In the genomic region with DNA sequence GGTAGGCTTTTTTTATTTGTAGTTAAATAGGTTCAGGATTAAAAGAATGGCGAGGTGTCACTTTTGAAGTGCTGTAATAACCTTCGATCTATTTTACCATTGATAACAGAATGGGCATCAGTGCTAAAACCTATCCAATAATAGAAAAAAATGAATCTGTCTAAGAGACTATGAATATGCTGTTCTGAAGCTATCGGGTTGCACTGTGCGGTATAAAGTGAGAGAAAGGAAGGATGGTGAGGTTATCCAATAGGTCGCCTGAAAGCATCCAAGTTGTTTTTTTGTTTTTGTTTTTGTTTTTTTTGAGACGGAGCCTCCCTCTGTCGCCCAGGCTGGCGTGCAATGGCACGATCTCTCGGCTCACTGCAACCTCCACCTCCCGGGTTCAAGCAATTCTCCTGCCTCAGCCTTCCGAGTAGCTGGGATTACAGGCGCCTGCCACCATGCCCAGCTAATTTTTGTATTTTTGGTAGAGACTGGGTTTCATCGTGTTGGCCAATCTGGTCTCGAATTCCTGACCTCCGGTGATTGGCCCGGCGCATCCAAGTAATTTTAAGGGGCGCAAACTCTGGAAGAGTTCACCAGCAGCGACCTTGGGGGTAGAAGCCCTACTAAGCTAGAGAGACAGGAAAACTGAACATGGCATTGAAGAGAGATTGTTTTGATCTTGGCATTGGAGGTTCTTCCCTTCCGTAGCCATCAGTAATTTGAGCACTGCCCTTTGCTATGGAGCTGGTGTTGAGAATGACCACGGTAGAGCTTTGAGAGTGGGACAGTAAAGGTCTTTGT, we compare ENCODE assay signal across 8 cellular contexts. TPM values are rescaled to one million over a fixed set of nuclear protein-coding genes. Genes with fewer than 3 reads are reported as not detected.
DNase-seq lines count a peak whose midpoint lies in the region; ATAC-seq and TF ChIP-seq lines count a peak whose summit lies in the region.

No MANE protein-coding gene starts in this region.

- 1 to 2% (median 1%) methylated on average over 22 of the region's 22 CpGs for WGBS in psoas muscle, 3 donors

- peaks cover 2% of the 10 kb centered on the region for H3K27me3 Mint-ChIP-seq in activated CD4-positive, alpha-beta T cell treated with anti-CD3 and anti-CD28 coated beads for 36 hours
- peaks cover 2% of the 10 kb centered on the region for H3K27me3 Mint-ChIP-seq in activated naive CD8-positive, alpha-beta T cell treated with anti-CD3 and anti-CD28 coated beads, Interleukin-2, amount 10 ng/mL, durations not matched to agents 7 days and 5 days

- H3K36me3 ChIP-seq in right atrium auricular region = no peaks in the 10 kb centered on the region
- H3K36me3 ChIP-seq in psoas muscle (ENCODE audit: insufficient read depth in 1 of 2, low read depth in 1 of 2) = no peaks in the 10 kb centered on the region

- peaks cover 30% of the 10 kb centered on the region for H3K4me1 Mint-ChIP-seq in activated CD4-positive, alpha-beta T cell treated with anti-CD3 and anti-CD28 coated beads for 36 hours
- peaks cover 33% of the 10 kb centered on the region for H3K4me1 Mint-ChIP-seq in activated naive CD8-positive, alpha-beta T cell treated with anti-CD3 and anti-CD28 coated beads, Interleukin-2, amount 10 ng/mL, durations not matched to agents 7 days and 5 days

- no peaks in the 10 kb centered on the region for H3K9me3 Mint-ChIP-seq in activated CD4-positive, alpha-beta T cell treated with anti-CD3 and anti-CD28 coated beads for 36 hours (ENCODE audit: low read depth)
- no peaks in the 10 kb centered on the region for H3K9me3 Mint-ChIP-seq in activated naive CD8-positive, alpha-beta T cell treated with anti-CD3 and anti-CD28 coated beads, Interleukin-2, amount 10 ng/mL, durations not matched to agents 7 days and 5 days

- intact Hi-C loops in activated CD4-positive, alpha-beta T cell treated with anti-CD3 and anti-CD28 coated beads for 36 hours (cut with DNase I, micrococcal nuclease) = loop anchor here (1.0 to 10.0 kb wide), 8 partner anchors 9 to 1241 kb away; a partner anchor contains a TSS
- intact Hi-C loops in psoas muscle (cut with DNase I) = no loop called here

- no peak for TF ChIP-seq CTCF in right atrium auricular region (IDR thresholded peaks at IDR 0.05)
- TF ChIP-seq CTCF in psoas muscle (IDR thresholded peaks at IDR 0.05) = no peak
- TF ChIP-seq CTCF in GM20000 (IDR thresholded peaks at IDR 0.05; ENCODE audit: extremely low read depth, missing control alignments) = no peak

- H3K4me3 ChIP-seq in right atrium auricular region (peak overlapping the region; percentile 59), psoas muscle (peak overlapping the region; percentile 70)

- H3K9me3 ChIP-seq in right atrium auricular region (no peaks in the 10 kb centered on the region), psoas muscle (no peaks in the 10 kb centered on the region)

- H3K36me3 Mint-ChIP-seq in activated CD4-positive, alpha-beta T cell treated with anti-CD3 and anti-CD28 coated beads for 36 hours (ENCODE audit: low read depth) = peaks cover 7% of the 10 kb centered on the region
- H3K36me3 Mint-ChIP-seq in activated naive CD8-positive, alpha-beta T cell treated with anti-CD3 and anti-CD28 coated beads, Interleukin-2, amount 10 ng/mL, durations not matched to agents 7 days and 5 days = peaks cover 4% of the 10 kb centered on the region

- H3K27ac Mint-ChIP-seq in activated CD4-positive, alpha-beta T cell treated with anti-CD3 and anti-CD28 coated beads for 36 hours = peak overlapping the region; percentile 99
- peak overlapping the region; percentile 98 for H3K27ac Mint-ChIP-seq in activated naive CD8-positive, alpha-beta T cell treated with anti-CD3 and anti-CD28 coated beads, Interleukin-2, amount 10 ng/mL, durations not matched to agents 7 days and 5 days

- peak; percentile 10 for ATAC-seq in activated CD4-positive, alpha-beta T cell treated with anti-CD3 and anti-CD28 coated beads for 36 hours
- ATAC-seq in HG03066 (IDR thresholded peaks at IDR 0.05; ENCODE audit: low read depth, unreplicated experiment) = peak; percentile 11
- peak; percentile 30 for ATAC-seq in activated naive CD8-positive, alpha-beta T cell treated with anti-CD3 and anti-CD28 coated beads, Interleukin-2, amount 10 ng/mL, durations not matched to agents 7 days and 5 days (ENCODE audit: low read depth)
- peak; percentile 10 to 51 (median 30) for ATAC-seq in psoas muscle

- H3K4me1 ChIP-seq in right atrium auricular region (peaks cover 0 to 12% of the 10 kb centered on the region in 2 donors), psoas muscle (peaks cover 16% of the 10 kb centered on the region)

- peak; percentile 63 for DNase-seq in activated CD4-positive, alpha-beta T cell treated with anti-CD3 and anti-CD28 coated beads for 36 hours
- DNase-seq in activated CD4-positive, alpha-beta T cell treated with anti-CD3 and anti-CD28 coated beads for 1 hour = no peak
- DNase-seq in NCI-H524 treated with DMSO at 0.1 percent for 48 hours (lab: John Stamatoyannopoulos, UW) = peak; percentile 14
- DNase-seq in activated naive CD8-positive, alpha-beta T cell treated with anti-CD3 and anti-CD28 coated beads, Interleukin-2, amount 10 ng/mL, durations not matched to agents 7 days and 5 days = peak; percentile 55
- no peak for DNase-seq in right atrium auricular region (ENCODE audit: low spot score)
- DNase-seq in psoas muscle = no peak
- no peak for DNase-seq in GM20000 (ENCODE audit: low spot score)

- POLR2A ChIA-PET in activated CD4-positive, alpha-beta T cell treated with anti-CD3 and anti-CD28 coated beads for 36 hours (lab: Charles Lee) = interaction anchor here (0.6 to 3.1 kb wide), 3 partner anchors 8 to 103 kb away, joined by 3 to 63 read pairs (median 4); a partner anchor contains a TSS
- POLR2A ChIA-PET in activated naive CD8-positive, alpha-beta T cell treated with anti-CD3 and anti-CD28 coated beads, Interleukin-2, amount 10 ng/mL, durations not matched to agents 7 days and 5 days (lab: Charles Lee) = interaction anchor here (0.9 to 4.1 kb wide), 13 partner anchors 10 to 299 kb away, joined by 3 to 146 read pairs (median 6); a partner anchor contains a TSS

- H3K27ac ChIP-seq in right atrium auricular region (peak overlapping the region; percentile 87 to 92), psoas muscle (peak overlapping the region; percentile 78)

- CTCF ChIA-PET in activated CD4-positive, alpha-beta T cell treated with anti-CD3 and anti-CD28 coated beads for 36 hours (lab: Charles Lee) = interaction anchor here (0.6 to 18.6 kb wide), 15 partner anchors 10 to 300 kb away, joined by 3 to 910 read pairs (median 7); a partner anchor contains a TSS

- no peaks in the 10 kb centered on the region for H3K27me3 ChIP-seq in right atrium auricular region
- no peaks in the 10 kb centered on the region for H3K27me3 ChIP-seq in psoas muscle (ENCODE audit: insufficient read depth in 3 of 3, low read length in 2 of 3)

- H3K4me3 Mint-ChIP-seq in activated CD4-positive, alpha-beta T cell treated with anti-CD3 and anti-CD28 coated beads for 36 hours = peak overlapping the region; percentile 89
- H3K4me3 Mint-ChIP-seq in activated naive CD8-positive, alpha-beta T cell treated with anti-CD3 and anti-CD28 coated beads, Interleukin-2, amount 10 ng/mL, durations not matched to agents 7 days and 5 days = peak overlapping the region; percentile 89

RNA-seq across cellular contexts. Expression of a gene that starts 8.7 kb away (rescaled TPM):
- 10 to 100 TPM; 89.1 to 94.6 TPM for total RNA-seq in activated CD4-positive, alpha-beta T cell treated with anti-CD3 and anti-CD28 coated beads for 36 hours
- total RNA-seq in activated naive CD8-positive, alpha-beta T cell treated with anti-CD3 and anti-CD28 coated beads, Interleukin-2, amount 10 ng/mL, durations not matched to agents 7 days and 5 days = 100 to 1,000 TPM; 118 to 143 TPM
- total RNA-seq in right atrium auricular region (10 to 100 TPM; 18.1 to 18.3 TPM), psoas muscle (10 to 100 TPM; 33.4 to 67.0 (median 41.1) TPM)
- 1 to 10 TPM; 5.0 to 8.3 (median 6.5) TPM for polyA plus RNA-seq in psoas muscle

RNA-seq across cellular contexts. Expression of a gene that starts 12.9 kb away (rescaled TPM):
- total RNA-seq in activated CD4-positive, alpha-beta T cell treated with anti-CD3 and anti-CD28 coated beads for 36 hours = 10 to 100 TPM; 38.2 to 44.0 TPM
- total RNA-seq in activated naive CD8-positive, alpha-beta T cell treated with anti-CD3 and anti-CD28 coated beads, Interleukin-2, amount 10 ng/mL, durations not matched to agents 7 days and 5 days = 10 to 100 TPM; 37.1 to 41.8 TPM
- total RNA-seq in right atrium auricular region = 10 to 100 TPM; 13.1 to 19.4 TPM
- 10 to 100 TPM in 3 of 4 donors, 1 to 10 TPM in 1; 8.2 to 20.9 (median 13.9) TPM for total RNA-seq in psoas muscle
- polyA plus RNA-seq in psoas muscle = 1 to 10 TPM; 1.9 to 3.9 (median 1.9) TPM

Comparison
In these comparisons a context has a peak if more than half of its experiments do, and no peak if none do; other contexts are left out.
1. DNase-seq: peak in activated CD4-positive, alpha-beta T cell treated with anti-CD3 and anti-CD28 coated beads for 36 hours (single experiment), NCI-H524 treated with DMSO at 0.1 percent for 48 hours (single experiment) and activated naive CD8-positive, alpha-beta T cell treated with anti-CD3 and anti-CD28 coated beads, Interleukin-2, amount 10 ng/mL, durations not matched to agents 7 days and 5 days (single experiment); none in activated CD4-positive, alpha-beta T cell treated with anti-CD3 and anti-CD28 coated beads for 1 hour (single experiment), right atrium auricular region (single experiment), psoas muscle (0 of 2) and GM20000 (single experiment).
2. intact Hi-C loops: an anchor here in activated CD4-positive, alpha-beta T cell treated with anti-CD3 and anti-CD28 coated beads for 36 hours (1.0 to 10.0 kb wide); none called in psoas muscle.
3. Peak in every context shown above with its lines, with median percentiles within 50 percentile points of each other: ATAC-seq.